ENCODE assay signal across 15 cellular contexts in genomic region chr2:127558911-127559310, GRCh38. TPM values are rescaled to one million over a fixed set of nuclear protein-coding genes. Genes with fewer than 3 reads are reported as not detected.
DNase-seq lines count a peak whose midpoint lies in the region; ATAC-seq and TF ChIP-seq lines count a peak whose summit lies in the region.
"Had no signal": no experiment of that assay in that cellular context is flagged by ENCODE, and none has a peak within 500 bp of the region (broad histone marks: within the 10 kb centered on the region; RNA-seq: fewer than 3 reads in every experiment).

No MANE protein-coding gene starts in this region.

- H3K27me3 ChIP-seq in right atrium auricular region (no peaks in the 10 kb centered on the region), heart right ventricle (no peaks in the 10 kb centered on the region), spleen (replicated peaks in 1 of 7) (peaks cover 0 to 13% (median 0%) of the 10 kb centered on the region in 7 donors)
- H3K27me3 ChIP-seq: BE2C had no signal

- peaks cover 4% of the 10 kb centered on the region for H3K4me1 Mint-ChIP-seq in chondrocyte (ENCODE audit: low read depth)

- H3K27ac ChIP-seq in right atrium auricular region (no peak overlapping the region), heart right ventricle (no peak overlapping the region), spleen (no peak overlapping the region)
- H3K27ac ChIP-seq: A549, C4-2B had no signal

- peaks cover 23% of the 10 kb centered on the region for H3K9me3 Mint-ChIP-seq in chondrocyte (ENCODE audit: low read depth)
- H3K9me3 Mint-ChIP-seq: H9 had no signal

- H3K4me1 ChIP-seq in right atrium auricular region (no peaks in the 10 kb centered on the region), heart right ventricle (peaks cover 0 to 6% (median 0%) of the 10 kb centered on the region in 9 donors), spleen (peaks cover 0 to 13% (median 5%) of the 10 kb centered on the region in 6 donors)
- H3K4me1 ChIP-seq: A549, BE2C had no signal

- H3K9me3 ChIP-seq in right atrium auricular region: peaks cover 0 to 11% of the 10 kb centered on the region in 2 donors
- peaks cover 0 to 23% (median 6%) of the 10 kb centered on the region in 11 donors for H3K9me3 ChIP-seq in heart right ventricle
- peaks cover 0 to 21% (median 14%) of the 10 kb centered on the region in 8 donors for H3K9me3 ChIP-seq in spleen
- H3K9me3 ChIP-seq: BE2C had no signal

- no peak for TF ChIP-seq POLR2A in spleen (IDR thresholded peaks at IDR 0.05)

- peak; percentile 30 for DNase-seq in right atrium auricular region (ENCODE audit: low spot score)
- DNase-seq in heart right ventricle: no peak
- peak; percentile 54 for DNase-seq in chondrocyte (ENCODE audit: low spot score)
- peak; percentile 28 for DNase-seq in spleen
- DNase-seq in NCI-H510A (lab: John Stamatoyannopoulos, UW): no peak
- no peak for DNase-seq in islet precursor cell
- DNase-seq: BE2C; CD4-positive, alpha-beta memory T cell; DMS79 treated with DMSO at 0.1 percent for 48 hours; EL; GOT3; H9 had no signal

- no peak overlapping the region for H3K27ac Mint-ChIP-seq in chondrocyte (ENCODE audit: unreplicated experiment)
- H3K27ac Mint-ChIP-seq: CD4-positive, alpha-beta memory T cell; H9 had no signal

- H3K36me3 ChIP-seq in right atrium auricular region (no peaks in the 10 kb centered on the region), heart right ventricle (no peaks in the 10 kb centered on the region), spleen (no peaks in the 10 kb centered on the region)
- H3K36me3 ChIP-seq: BE2C had no signal

- peaks cover 11% of the 10 kb centered on the region for H3K36me3 Mint-ChIP-seq in chondrocyte (ENCODE audit: low read depth)

- H3K4me3 ChIP-seq in right atrium auricular region: no peak overlapping the region
- H3K4me3 ChIP-seq in heart right ventricle: no peak overlapping the region
- H3K4me3 ChIP-seq in spleen: no peak overlapping the region
- H3K4me3 ChIP-seq: A549 had no signal

- H3K4me3 Mint-ChIP-seq in chondrocyte (ENCODE audit: unreplicated experiment): no peak overlapping the region
- H3K4me3 Mint-ChIP-seq: CD4-positive, alpha-beta memory T cell; H9 had no signal

- TF ChIP-seq CTCF in right atrium auricular region (IDR thresholded peaks at IDR 0.05): no peak
- no peak for TF ChIP-seq CTCF in heart right ventricle (IDR thresholded peaks at IDR 0.05)
- TF ChIP-seq CTCF in chondrocyte (IDR thresholded peaks at IDR 0.05): no peak
- no peak for TF ChIP-seq CTCF in spleen (IDR thresholded peaks at IDR 0.05 in 8 of 11, conservative IDR thresholded peaks at IDR 0.05 in 3 of 11)

- intact Hi-C loops in heart right ventricle (cut with DNase I) (no loop called here), spleen (cut with DNase I; ENCODE audit: low total_unique reads) (no loop called here)

- ATAC-seq in heart right ventricle (no peak), HG02588 (IDR thresholded peaks at IDR 0.05; ENCODE audit: unreplicated experiment) (no peak)
- ATAC-seq: A549 had no signal

- peaks cover 28% of the 10 kb centered on the region for H3K27me3 Mint-ChIP-seq in chondrocyte (ENCODE audit: low read depth)

- WGBS in heart right ventricle, 2 donors: 81 to 84% methylated on average over 8 of the region's 8 CpGs
- WGBS in spleen, 5 donors: 78 to 92% (median 84%) methylated on average over 7 to 8 of the region's 8 CpGs

RNA-seq across cellular contexts. Expression of gene MYO7B, which starts 23.4 kb away (rescaled TPM):
- total RNA-seq in right atrium auricular region (under 1 TPM; 0.52 to 0.67 TPM), heart right ventricle (1 to 10 TPM in 3 of 10 donors, under 1 TPM in 7; 0.42 to 1.4 (median 0.77) TPM), chondrocyte (0.02 to 0.31 TPM in 2 of 3 replicates, not detected in the other), spleen (10 to 100 TPM; 32.3 to 55.7 (median 50.1) TPM)
- polyA plus RNA-seq in heart right ventricle (1 to 10 TPM; 1.4 to 2.3 TPM), spleen (100 to 1,000 TPM in 2 of 3 donors, 10 to 100 TPM in 1; 76.9 to 165 (median 103) TPM)
- total RNA-seq: CD4-positive, alpha-beta memory T cell; H9 had no signal
- polyA plus RNA-seq: CD4-positive, alpha-beta memory T cell had no signal

RNA-seq across cellular contexts. Expression of gene IWS1, which starts 32.6 kb away (rescaled TPM):
- total RNA-seq in right atrium auricular region (10 to 100 TPM; 43.3 to 46.4 TPM), heart right ventricle (10 to 100 TPM; 37.6 to 64.8 (median 46.4) TPM), chondrocyte (32.4 to 41.8 TPM (median 37.4 TPM) in 3 replicates), spleen (10 to 100 TPM; 40.5 to 59.7 (median 44.3) TPM)
- polyA plus RNA-seq in heart right ventricle (10 to 100 TPM; 37.4 to 51.6 TPM), spleen (10 to 100 TPM; 18.8 to 28.1 (median 22.0) TPM)

Comparison
In these comparisons a context has a peak if more than half of its experiments do, and no peak if none do; other contexts are left out.
1. DNase-seq: peak in right atrium auricular region (single experiment), chondrocyte (single experiment) and spleen (single experiment); none in heart right ventricle (0 of 2), NCI-H510A (single experiment) and islet precursor cell (single experiment).
2. RNA of gene MYO7B, which starts 23.4 kb away (total RNA-seq): 32.3 to 55.7 TPM in spleen; 0.42 to 1.4 TPM in heart right ventricle, 0.52 to 0.67 TPM in right atrium auricular region and 0.02 to 0.31 TPM in chondrocyte; every median in the first group is over 10 times any median in the second.